8 cellular contexts compared by ENCODE assay signal in genomic region chr12:68808388-68809189, GRCh38. TPM values are rescaled to one million over a fixed set of nuclear protein-coding genes. Genes with fewer than 3 reads are reported as not detected.
DNase-seq lines count a peak whose midpoint lies in the region; ATAC-seq, FAIRE-seq and TF ChIP-seq lines count a peak whose summit lies in the region.

No MANE protein-coding gene starts in this region.

- peak overlapping the region; percentile 100 for H3K27ac ChIP-seq in WERI-Rb-1

- peak overlapping the region; percentile 86 to 97 (median 95) for H3K4me3 Mint-ChIP-seq in immature natural killer cell

- peaks cover 42 to 55% of the 10 kb centered on the region in 2 donors for H3K4me1 Mint-ChIP-seq in immature natural killer cell

- peak overlapping the region; percentile 93 to 98 (median 96) for H3K27ac Mint-ChIP-seq in immature natural killer cell

- H3K9me3 ChIP-seq in WERI-Rb-1 (ENCODE audit: severe bottlenecking) = no peaks in the 10 kb centered on the region

- TF ChIP-seq CTCF in WERI-Rb-1 (IDR thresholded peaks at IDR 0.05; ENCODE audit: low read depth, low read length) (no peak), bronchial epithelial cell (IDR thresholded peaks at IDR 0.05; ENCODE audit: insufficient read depth, low read length, severe bottlenecking) (no peak)

- H3K27me3 Mint-ChIP-seq in immature natural killer cell (ENCODE audit: low read depth in 3 of 3) = peaks cover 13 to 20% (median 17%) of the 10 kb centered on the region in 3 donors

- in situ Hi-C loops in ACHN (cut with HindIII; ENCODE audit: low pct_ligation_motif_present, low pct_unique_long_range_greater_than_20kb, low sequenced_read_pairs) = no loop called here

- ATAC-seq in GM18870 (IDR thresholded peaks at IDR 0.05; ENCODE audit: unreplicated experiment) = peak; percentile 66
- ATAC-seq in HG03108 (IDR thresholded peaks at IDR 0.05; ENCODE audit: unreplicated experiment) = peak; percentile 47

- FAIRE-seq in bronchial epithelial cell (lab: Jason Lieb, UNC) = no peak

- no peaks in the 10 kb centered on the region for H3K27me3 ChIP-seq in WERI-Rb-1 (ENCODE audit: insufficient read depth, low read depth, severe bottlenecking)
- H3K27me3 ChIP-seq in bronchial epithelial cell (ENCODE audit: control insufficient read depth, insufficient read depth, low read length) = no peaks in the 10 kb centered on the region

- H3K9me3 Mint-ChIP-seq in immature natural killer cell = no peaks in the 10 kb centered on the region

- peaks cover 4 to 16% (median 4%) of the 10 kb centered on the region in 3 donors for H3K36me3 Mint-ChIP-seq in immature natural killer cell

- H3K36me3 ChIP-seq in WERI-Rb-1 (peaks cover 47% of the 10 kb centered on the region), bronchial epithelial cell (ENCODE audit: control insufficient read depth, insufficient read depth, low read length) (peaks cover 4% of the 10 kb centered on the region)

- DNase-seq in ACHN (peak; percentile 99), NCI-H2171 (lab: John Stamatoyannopoulos, UW) (peak; percentile 86), WERI-Rb-1 (peak; percentile 89), bronchial epithelial cell (ENCODE audit: low read depth) (peak; percentile 99), immature natural killer cell (peak; percentile 50 to 58 (median 56)), smooth muscle cell of the brain vasculature (ENCODE audit: low read depth, low spot score) (peak; percentile 67)

- H3K4me3 ChIP-seq in WERI-Rb-1 (ENCODE audit: low read depth, low read length) = peak overlapping the region; percentile 87
- peak overlapping the region; percentile 96 for H3K4me3 ChIP-seq in bronchial epithelial cell (ENCODE audit: low read depth, low read length)

RNA-seq across cellular contexts. Expression of gene MDM2, which starts 0.6 kb away (rescaled TPM):
- total RNA-seq in bronchial epithelial cell = 116 and 168 TPM in 2 replicates
- polyA plus RNA-seq in immature natural killer cell = 10 to 100 TPM; 18.2 to 33.5 (median 19.9) TPM

Comparison
In these comparisons a context has a peak if more than half of its experiments do, and no peak if none do; other contexts are left out.
1. Peak in every context shown above with its lines: DNase-seq, ATAC-seq, H3K4me3 ChIP-seq and H3K27ac ChIP-seq.